In the genomic region with DNA sequence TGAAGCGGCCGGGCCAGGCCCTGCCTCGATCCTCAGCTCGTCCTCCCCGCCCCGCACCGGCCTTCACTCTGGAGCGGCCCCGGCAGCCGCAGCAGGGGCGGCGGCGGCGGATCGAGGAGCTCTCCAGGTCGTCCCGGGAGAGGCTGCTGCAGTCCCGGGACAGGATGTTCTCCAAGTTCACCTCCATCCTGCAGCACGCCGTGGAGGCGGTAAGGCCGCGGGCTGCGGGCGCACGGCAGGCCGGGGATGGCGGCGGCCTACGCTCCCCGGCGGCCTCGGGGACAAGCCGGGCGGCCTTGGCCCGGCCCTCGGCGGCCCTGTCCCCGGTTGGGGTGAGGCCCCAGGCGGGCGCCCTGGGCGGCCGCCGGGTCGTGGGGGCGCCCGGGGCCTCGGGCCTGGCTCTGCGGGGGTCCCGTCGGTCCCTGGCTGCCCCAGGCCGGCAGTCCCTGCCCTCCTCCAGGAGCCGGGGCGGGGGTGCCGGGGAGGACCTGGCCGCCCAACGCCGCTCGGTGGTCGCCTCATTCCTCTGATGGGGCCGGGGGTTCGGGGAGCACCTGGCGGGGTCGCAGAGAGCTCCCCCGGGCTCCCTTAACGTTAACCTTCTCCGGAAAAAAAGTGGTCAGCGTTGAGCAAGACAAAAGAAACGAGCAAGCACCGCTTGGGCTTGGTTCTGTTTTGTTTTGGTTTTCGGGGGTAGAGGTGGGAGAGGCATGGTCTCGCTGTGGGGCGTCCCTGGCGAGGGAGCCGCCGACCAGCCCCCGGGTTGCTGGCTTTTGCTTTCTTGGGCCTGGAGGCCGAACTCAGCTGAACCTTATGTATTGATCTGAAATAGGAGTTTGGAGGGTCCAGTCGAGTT, we compare ENCODE assay signal across 8 cellular contexts. TPM values are rescaled to one million over a fixed set of nuclear protein-coding genes. Genes with fewer than 3 reads are reported as not detected.
DNase-seq lines count a peak whose midpoint lies in the region; ATAC-seq and FAIRE-seq lines count a peak whose summit lies in the region.

No MANE protein-coding gene starts in this region.

- peak overlapping the region; percentile 48 for H4K8ac ChIP-seq in neuronal stem cell (ENCODE audit: low read depth, low read length)

- H3K79me1 ChIP-seq in neuronal stem cell (ENCODE audit: low read depth, low read length): no peaks in the 10 kb centered on the region

- FAIRE-seq in frontal cortex (lab: Jason Lieb, UNC): no peak
- FAIRE-seq in urothelium cell line (lab: Jason Lieb, UNC): no peak

- H2BK5ac ChIP-seq in neuronal stem cell (ENCODE audit: low read length): peak overlapping the region; percentile 53

- intact Hi-C loops in activated CD4-positive, alpha-beta T cell treated with anti-CD3 and anti-CD28 coated beads for 36 hours (cut with DNase I, micrococcal nuclease): loop anchor here (2.0 to 10.0 kb wide), 5 partner anchors 113 to 967 kb away; partner anchors contain the start of genes TRUB1 (in 2 of the 2), CCDC186 (in 1 of the 2), DCLRE1A (in 1 of the 2) and NHLRC2 (in 1 of the 2)

- no peaks in the 10 kb centered on the region for H3K27me3 ChIP-seq in neuronal stem cell (ENCODE audit: control insufficient read depth in 3 of 3, insufficient read depth in 3 of 3, low read depth in 1 of 3, low read length in 3 of 3)

- H3K23ac ChIP-seq in neuronal stem cell (ENCODE audit: low read depth, low read length, poor library complexity): peak overlapping the region; percentile 89

- peaks cover 0 to 5% of the 10 kb centered on the region in 2 donors for H3K9me3 ChIP-seq in neuronal stem cell (replicated peaks in 1 of 2; ENCODE audit: control insufficient read depth in 2 of 2, insufficient read depth in 1 of 2, low read depth in 1 of 2, low read length in 2 of 2)

- peak overlapping the region; percentile 97 for H2AFZ ChIP-seq in neuronal stem cell (ENCODE audit: low read length)

- H3K27ac ChIP-seq in neuronal stem cell (replicated peaks; ENCODE audit: low read length): peak overlapping the region; percentile 70

- H3K4me3 ChIP-seq in neuronal stem cell (ENCODE audit: low read length in 2 of 2): peak overlapping the region; percentile 60 to 98

- H3K18ac ChIP-seq in neuronal stem cell (ENCODE audit: low read length): peak overlapping the region; percentile 100

- H3K4me1 ChIP-seq in neuronal stem cell (ENCODE audit: control insufficient read depth in 2 of 2, insufficient read depth in 1 of 2, low read depth in 1 of 2, low read length in 2 of 2): peaks cover 0 to 3% of the 10 kb centered on the region in 2 donors

- peak overlapping the region; percentile 95 for H3K4me3 Mint-ChIP-seq in activated CD4-positive, alpha-beta T cell treated with anti-CD3 and anti-CD28 coated beads for 36 hours

- peaks cover 2% of the 10 kb centered on the region for H3K27me3 Mint-ChIP-seq in activated CD4-positive, alpha-beta T cell treated with anti-CD3 and anti-CD28 coated beads for 36 hours

- WGBS in neuronal stem cell (ENCODE audit: extremely low coverage in 2 of 2, insufficient read length in 2 of 2, insufficient replicate concordance in 1 of 2), 2 donors: no CpG with 5 or more reads among the region's 79 CpGs

- H2BK120ac ChIP-seq in neuronal stem cell (ENCODE audit: low read depth, low read length): no peak overlapping the region

- no peak overlapping the region for H2AK5ac ChIP-seq in neuronal stem cell (ENCODE audit: low read depth, low read length)

- H3K14ac ChIP-seq in neuronal stem cell (ENCODE audit: low read length): peak overlapping the region; percentile 82

- H3K36me3 ChIP-seq in neuronal stem cell (replicated peaks in 1 of 2; ENCODE audit: control insufficient read depth in 2 of 2, insufficient read depth in 2 of 2, low read length in 2 of 2): peaks cover 0 to 14% of the 10 kb centered on the region in 2 donors

- H3K4ac ChIP-seq in neuronal stem cell (ENCODE audit: low read length): peak overlapping the region; percentile 89

- ATAC-seq in activated CD4-positive, alpha-beta T cell treated with anti-CD3 and anti-CD28 coated beads for 36 hours: peak; percentile 43
- peak; percentile 41 for ATAC-seq in HG02798 (IDR thresholded peaks at IDR 0.05; ENCODE audit: poor library complexity, unreplicated experiment)

- H3K9ac ChIP-seq in neuronal stem cell (ENCODE audit: low read depth, low read length, poor library complexity): peak overlapping the region; percentile 99

- H2BK15ac ChIP-seq in neuronal stem cell (ENCODE audit: low read length): no peak overlapping the region

- H3K36me3 Mint-ChIP-seq in activated CD4-positive, alpha-beta T cell treated with anti-CD3 and anti-CD28 coated beads for 36 hours (ENCODE audit: low read depth): peaks cover 21% of the 10 kb centered on the region

- DNase-seq in activated CD4-positive, alpha-beta T cell treated with anti-CD3 and anti-CD28 coated beads for 36 hours: peak; percentile 47
- DNase-seq in activated CD4-positive, alpha-beta T cell treated with anti-CD3 and anti-CD28 coated beads for 1 hour: no peak
- peak; percentile 66 for DNase-seq in NCI-H510A treated with DMSO at 0.1 percent for 48 hours (lab: John Stamatoyannopoulos, UW)
- peak; percentile 16 to 53 (median 40) for DNase-seq in activated naive CD4-positive, alpha-beta T cell (lab: John Stamatoyannopoulos, UW)
- peak; percentile 40 to 53 for DNase-seq in frontal cortex (ENCODE audit: low spot score in 2 of 2)
- peak; percentile 21 for DNase-seq in neuronal stem cell (ENCODE audit: low spot score)
- DNase-seq in urothelium cell line (ENCODE audit: low spot score): peak; percentile 44

- peak overlapping the region; percentile 62 for H3K4me2 ChIP-seq in neuronal stem cell (ENCODE audit: insufficient read depth, low read length, poor library complexity, severe bottlenecking)

- H3K9me3 Mint-ChIP-seq in activated CD4-positive, alpha-beta T cell treated with anti-CD3 and anti-CD28 coated beads for 36 hours (ENCODE audit: low read depth): no peaks in the 10 kb centered on the region

- peaks cover 45% of the 10 kb centered on the region for H3K4me1 Mint-ChIP-seq in activated CD4-positive, alpha-beta T cell treated with anti-CD3 and anti-CD28 coated beads for 36 hours

- POLR2A ChIA-PET in activated CD4-positive, alpha-beta T cell treated with anti-CD3 and anti-CD28 coated beads for 36 hours (lab: Charles Lee): interaction anchor here (1.4 to 1.5 kb wide), 2 partner anchors 116 to 281 kb away, joined by 5 read pairs; partner anchors contain the start of gene TRUB1

- CTCF ChIA-PET in activated CD4-positive, alpha-beta T cell treated with anti-CD3 and anti-CD28 coated beads for 36 hours (lab: Charles Lee): interaction anchor here (0.6 to 2.2 kb wide), 27 partner anchors 9 to 773 kb away, joined by 3 to 11 read pairs (median 3); no protein-coding TSS in a partner anchor

- peak overlapping the region; percentile 89 for H3K27ac Mint-ChIP-seq in activated CD4-positive, alpha-beta T cell treated with anti-CD3 and anti-CD28 coated beads for 36 hours

- H4K91ac ChIP-seq in neuronal stem cell (ENCODE audit: low read depth, low read length, poor library complexity): no peak overlapping the region

- peak overlapping the region; percentile 41 for H2BK12ac ChIP-seq in neuronal stem cell (ENCODE audit: low read length)

RNA-seq across cellular contexts. Expression of gene FHIP2A, which starts 0.6 kb away (rescaled TPM):
- total RNA-seq in activated CD4-positive, alpha-beta T cell treated with anti-CD3 and anti-CD28 coated beads for 36 hours: 10 to 100 TPM; 18.4 to 18.6 TPM
- 48.5 TPM for total RNA-seq in frontal cortex
- 8.2 TPM for polyA plus RNA-seq in neuronal stem cell (2013, experiment 1 of 2)
- polyA plus RNA-seq in neuronal stem cell (2013, experiment 2 of 2): 8.4 TPM
